ENCODE assay signal across 18 cellular contexts in genomic region chr10:124465777-124466488, GRCh38. TPM values are rescaled to one million over a fixed set of nuclear protein-coding genes. Genes with fewer than 3 reads are reported as not detected.
A peak's percentile ranks its signal among the peaks of the same experiment; 100 is the strongest.
DNase-seq lines count a peak whose midpoint lies in the region; ATAC-seq, FAIRE-seq and TF ChIP-seq lines count a peak whose summit lies in the region.
"Had no signal": no experiment of that assay in that cellular context is flagged by ENCODE, and none has a peak within 500 bp of the region (broad histone marks: within the 10 kb centered on the region; RNA-seq: fewer than 3 reads in every experiment).

No MANE protein-coding gene starts in this region.

- H3K27me3 Mint-ChIP-seq in stimulated activated naive CD8-positive, alpha-beta T cell treated with anti-CD3 and anti-CD28 coated beads, Interleukin-15, amount 100 ng/mL, for 72 hours: no peaks in the 10 kb centered on the region

- no peaks in the 10 kb centered on the region for H3K9me2 ChIP-seq in OCI-LY1 (ENCODE audit: low read depth, low read length)

- peaks cover 48% of the 10 kb centered on the region for H3K4me1 ChIP-seq in OCI-LY1 (ENCODE audit: insufficient read depth, low read length, severe bottlenecking)
- H3K4me1 ChIP-seq in HAP-1: peaks cover 4% of the 10 kb centered on the region; the same call in 1 of the 2 replicates
- H3K4me1 ChIP-seq: parathyroid adenoma had no signal

- no peak for TF ChIP-seq CTCF in OCI-LY1 (IDR thresholded peaks at IDR 0.05; ENCODE audit: low read length)

- H3K36me3 ChIP-seq in OCI-LY1 (ENCODE audit: insufficient read depth, low read length) (no peaks in the 10 kb centered on the region; the same call in 1 of the 2 replicates), HAP-1 (replicated peaks) (no peaks in the 10 kb centered on the region)

- peak overlapping the region; percentile 46; the same call in 1 of the 2 replicates for H3K9ac ChIP-seq in OCI-LY1 (ENCODE audit: low read length)
- H3K9ac ChIP-seq: parathyroid adenoma had no signal

- no peaks in the 10 kb centered on the region for H3K27me3 ChIP-seq in OCI-LY1 (ENCODE audit: insufficient read depth, low read length)
- H3K27me3 ChIP-seq in HAP-1 (ENCODE audit: low read depth): no peaks in the 10 kb centered on the region

- H3K9me3 Mint-ChIP-seq in stimulated activated naive CD8-positive, alpha-beta T cell treated with anti-CD3 and anti-CD28 coated beads, Interleukin-15, amount 100 ng/mL, for 72 hours: peaks cover 0 to 4% of the 10 kb centered on the region in 2 donors
- H3K9me3 Mint-ChIP-seq: natural killer cell had no signal

- no peak for TF ChIP-seq POLR2A in GM12892 (IDR thresholded peaks at IDR 0.05; ENCODE audit: low read depth, low read length)

- H3K9me3 ChIP-seq in OCI-LY1 (ENCODE audit: low read length): no peaks in the 10 kb centered on the region
- no peaks in the 10 kb centered on the region for H3K9me3 ChIP-seq in HAP-1

- H3K4me3 ChIP-seq in OCI-LY1 (ENCODE audit: low read depth, low read length, poor library complexity, severe bottlenecking): peak overlapping the region; percentile 32
- H3K4me3 ChIP-seq in HAP-1: no peak overlapping the region
- H3K4me3 ChIP-seq: lung had no signal

- FAIRE-seq in GM12892 (lab: Jason Lieb, UNC): no peak
- FAIRE-seq: bronchial epithelial cell, H54 had no signal

- H3K27ac Mint-ChIP-seq in stimulated activated naive CD8-positive, alpha-beta T cell treated with anti-CD3 and anti-CD28 coated beads, Interleukin-15, amount 100 ng/mL, for 72 hours: peak overlapping the region; percentile 52 to 90

- no peaks in the 10 kb centered on the region for H3K79me2 ChIP-seq in OCI-LY1 (ENCODE audit: insufficient read depth, low read length)
- H3K79me2 ChIP-seq: parathyroid adenoma had no signal

- H3F3A ChIP-seq in OCI-LY1 (ENCODE audit: insufficient read depth, low read length): 0 out of 2 replicates have a peak, but pooled peaks cover 3% of the 10 kb centered on the region

- peak overlapping the region in 1 of 2 donors; percentile 18 for H3K4me3 Mint-ChIP-seq in stimulated activated naive CD8-positive, alpha-beta T cell treated with anti-CD3 and anti-CD28 coated beads, Interleukin-15, amount 100 ng/mL, for 72 hours
- H3K4me3 Mint-ChIP-seq: natural killer cell had no signal

- peak overlapping the region; percentile 84 for H3K27ac ChIP-seq in OCI-LY1 (ENCODE audit: low read depth, low read length, poor library complexity, severe bottlenecking)
- H3K27ac ChIP-seq: parathyroid adenoma had no signal

- H2AFZ ChIP-seq in OCI-LY1 (ENCODE audit: low read length): no peak overlapping the region
- H2AFZ ChIP-seq: parathyroid adenoma had no signal

- no peak for DNase-seq in stimulated activated naive CD8-positive, alpha-beta T cell treated with anti-CD3 and anti-CD28 coated beads, Interleukin-15, amount 100 ng/mL, for 72 hours
- no peak for DNase-seq in stimulated activated naive CD8-positive, alpha-beta T cell treated with anti-CD3 and anti-CD28 coated beads, Interleukin-15, Interleukin-2, amounts not matched to agents 100 U/mL and 50 U/mL, for 24 hours
- DNase-seq in brain pericyte (ENCODE audit: low read depth, low spot score) (peak; percentile 26), GM12892 (ENCODE audit: insufficient read length) (no peak), T-helper 9 cell (no peak), HAP-1 (ENCODE audit: low spot score in 2 of 2) (no peak)
- DNase-seq: activated CD4-positive, CD25-positive, alpha-beta regulatory T cell; AML-193; natural killer cell; NCI-H1436; NCI-H2171 treated with DMSO at 0.1 percent for 48 hours; stimulated activated CD4-positive, alpha-beta T cell treated with anti-CD3 and anti-CD28 coated beads, Interleukin-4, amount 100 ng/mL, for 1 hour had no signal

- H4K20me1 ChIP-seq in OCI-LY1 (ENCODE audit: insufficient read depth, low read length): no peaks in the 10 kb centered on the region

- H3K4me2 ChIP-seq in OCI-LY1 (ENCODE audit: low read length): peak overlapping the region; percentile 48

- ATAC-seq in stimulated activated naive CD8-positive, alpha-beta T cell treated with anti-CD3 and anti-CD28 coated beads, Interleukin-15, amount 100 ng/mL, for 72 hours: no peak
- ATAC-seq in stimulated activated naive CD8-positive, alpha-beta T cell treated with anti-CD3 and anti-CD28 coated beads, Interleukin-15, Interleukin-2, amounts not matched to agents 100 U/mL and 50 U/mL, for 24 hours: no peak
- ATAC-seq: esophagus mucosa, natural killer cell had no signal

- in situ Hi-C loops in HAP-1 (cut with MboI; ENCODE audit: low sequenced_read_pairs): no loop called here

- H3K4me1 Mint-ChIP-seq in stimulated activated naive CD8-positive, alpha-beta T cell treated with anti-CD3 and anti-CD28 coated beads, Interleukin-15, amount 100 ng/mL, for 72 hours: peaks cover 39% of the 10 kb centered on the region

RNA-seq across cellular contexts. Expression of gene LHPP, which starts 4.3 kb away (rescaled TPM):
- 7.1 TPM for polyA plus RNA-seq in GM12892 (2012; ENCODE audit: missing spikeins)

RNA-seq across cellular contexts. Expression of gene NKX1-2, which starts 16.1 kb away (rescaled TPM):
- polyA plus RNA-seq in GM12892 (2012; ENCODE audit: missing spikeins): not detected

RNA-seq across cellular contexts. Expression of gene OAT, which starts 47.2 kb away (rescaled TPM):
- 23.6 TPM for polyA plus RNA-seq in GM12892 (2012; ENCODE audit: missing spikeins)
